19 cellular contexts compared by ENCODE assay signal in genomic region chr5:68780299-68780960, GRCh38.
"Had no signal": no experiment of that assay in that cellular context is flagged by ENCODE, and none has a peak within 500 bp of the region (broad histone marks: within the 10 kb centered on the region; RNA-seq: fewer than 3 reads in every experiment).

No MANE protein-coding gene starts in this region.

- H3K4me1 Mint-ChIP-seq: natural killer cell, T-helper 17 cell had no signal

- H3K27ac Mint-ChIP-seq: natural killer cell, T-helper 17 cell had no signal

- H3K4me1 ChIP-seq: breast epithelium, tibial nerve had no signal

- H2AFZ ChIP-seq: hepatocyte, parathyroid adenoma had no signal

- H3K79me2 ChIP-seq: hepatocyte, parathyroid adenoma had no signal

- H3K27me3 ChIP-seq: breast epithelium, hepatocyte, neutrophil, tibial nerve had no signal

- H3K27ac ChIP-seq: hepatocyte, neutrophil, parathyroid adenoma, tibial nerve, WERI-Rb-1 had no signal

- H3K36me3 Mint-ChIP-seq: natural killer cell had no signal

- H3K4me3 ChIP-seq: breast epithelium, hepatocyte, tibial nerve had no signal

- H3K9me3 ChIP-seq: neutrophil had no signal

- H3K9ac ChIP-seq: parathyroid adenoma had no signal

- H3K4me3 Mint-ChIP-seq: natural killer cell, T-helper 17 cell had no signal

- H3K36me3 ChIP-seq: breast epithelium, neutrophil, tibial nerve, WERI-Rb-1 had no signal

- H3K4me2 ChIP-seq: hepatocyte had no signal

- DNase-seq: activated CD4-positive, alpha-beta T cell treated with anti-CD3 and anti-CD28 coated beads for 1 hour; activated CD8-positive, alpha-beta memory T cell treated with anti-CD3 and anti-CD28 coated beads for 24 hours; activated CD8-positive, alpha-beta memory T cell treated with anti-CD3 and anti-CD28 coated beads, Interleukin-2, amount 50 U/mL, for 48 hours; activated effector memory CD4-positive, alpha-beta T cell treated with anti-CD3 and anti-CD28 coated beads, Interleukin-2, amount 50 U/mL, for 16 hours; activated naive CD4-positive, alpha-beta T cell treated with anti-CD3 and anti-CD28 coated beads, Interleukin-2, amount 50 U/mL, for 16 hours; activated T-cell treated with anti-CD3 and anti-CD28 coated beads, Interleukin-2, amount 50 U/mL, for 48 hours; cortex of kidney; natural killer cell; stimulated activated CD4-positive, alpha-beta T cell treated with anti-CD3 and anti-CD28 coated beads, Interleukin-12 subunit alpha, Interleukin-12 subunit beta, amount 100 ng/mL, for 4 hours; stimulated activated CD4-positive, alpha-beta T cell treated with anti-CD3 and anti-CD28 coated beads, Interleukin-1b, Interleukin-23, amount 100 ng/mL, for 48 hours; stimulated activated CD8-positive, alpha-beta memory T cell treated with anti-CD3 and anti-CD28 coated beads, Interleukin-4, amount 100 ng/mL, for 48 hours; stimulated activated naive CD4-positive, alpha-beta T cell treated with Interleukin-2 at 50 U/mL for 16 hours; T-helper 17 cell; WERI-Rb-1 had no signal
